ENCODE assay signal across 35 cellular contexts in genomic region chr17:78230252-78230962, GRCh38. TPM values are rescaled to one million over a fixed set of nuclear protein-coding genes. Genes with fewer than 3 reads are reported as not detected.
DNase-seq lines count a peak whose midpoint lies in the region; ATAC-seq, FAIRE-seq and TF ChIP-seq lines count a peak whose summit lies in the region.
"Had no signal": no experiment of that assay in that cellular context is flagged by ENCODE, and none has a peak within 500 bp of the region (broad histone marks: within the 10 kb centered on the region; RNA-seq: fewer than 3 reads in every experiment).

No MANE protein-coding gene starts in this region.

- no peaks in the 10 kb centered on the region for H3K36me3 Mint-ChIP-seq in IgD-negative memory B cell
- H3K36me3 Mint-ChIP-seq in neural crest cell (ENCODE audit: low read depth): no peaks in the 10 kb centered on the region
- H3K36me3 Mint-ChIP-seq in immature natural killer cell: no peaks in the 10 kb centered on the region
- H3K36me3 Mint-ChIP-seq: activated naive CD4-positive, alpha-beta T cell treated with anti-CD3 and anti-CD28 coated beads, Interleukin-2, amount 50 U/mL, for 24 hours had no signal

- H3K9me2 ChIP-seq in DOHH2 (replicated peaks; ENCODE audit: control insufficient read depth, low read length): no peaks in the 10 kb centered on the region

- H3K4me1 ChIP-seq in DOHH2 (ENCODE audit: control insufficient read depth, low read length) (peaks cover 50% of the 10 kb centered on the region), GM12878 (ENCODE audit: control insufficient read depth, insufficient read depth, low read length) (peaks cover 2% of the 10 kb centered on the region; the same call in 1 of the 2 replicates)
- H3K4me1 ChIP-seq: BE2C, breast epithelium, thyroid gland had no signal

- no peak for TF ChIP-seq RAD21 in GM12878 (IDR thresholded peaks at IDR 0.05; ENCODE audit: insufficient read depth, low read depth, low read length)

- H3K36me3 ChIP-seq in DOHH2 (ENCODE audit: control insufficient read depth, low read length) (no peaks in the 10 kb centered on the region; the same call in 1 of the 2 replicates), GM12878 (ENCODE audit: control insufficient read depth in 2 of 2, insufficient read depth in 2 of 2, low read length in 1 of 2) (no peaks in the 10 kb centered on the region), brain microvascular endothelial cell (replicated peaks) (no peaks in the 10 kb centered on the region)
- H3K36me3 ChIP-seq: BE2C, breast epithelium, right atrium auricular region, thyroid gland had no signal

- peak overlapping the region in 2 of 4 donors; percentile 48 to 61 for H3K4me3 Mint-ChIP-seq in IgD-negative memory B cell
- H3K4me3 Mint-ChIP-seq in neural crest cell: peak overlapping the region; percentile 6
- no peak overlapping the region for H3K4me3 Mint-ChIP-seq in immature natural killer cell
- H3K4me3 Mint-ChIP-seq: activated CD4-positive, alpha-beta T cell treated with anti-CD3 and anti-CD28 coated beads for 36 hours; activated naive CD4-positive, alpha-beta T cell treated with anti-CD3 and anti-CD28 coated beads, Interleukin-2, amount 50 U/mL, for 24 hours had no signal

- POLR2A ChIA-PET in GM12878 (lab: Charles Lee): interaction anchor here (0.5 to 1.1 kb wide), 2 partner anchors 30 to 124 kb away, joined by 3 to 4 read pairs; no protein-coding TSS in a partner anchor

- intact Hi-C loops in GM12878 (cut with micrococcal nuclease; ENCODE audit: unreplicated experiment): no loop called here

- in situ Hi-C loops in GM12878 (cut with MboI): no loop called here
- in situ Hi-C loops in brain microvascular endothelial cell (cut with HindIII; ENCODE audit: low pct_ligation_motif_present, low sequenced_read_pairs): no loop called here

- H3K9me3 ChIP-seq in DOHH2 (ENCODE audit: control insufficient read depth, insufficient read depth, low read length): no peaks in the 10 kb centered on the region
- no peaks in the 10 kb centered on the region for H3K9me3 ChIP-seq in GM12878 (replicated peaks; ENCODE audit: control insufficient read depth, insufficient read depth, low read length)
- H3K9me3 ChIP-seq: BE2C, breast epithelium, right atrium auricular region, thyroid gland had no signal

- BruUV-seq in GM12878 (replicated peaks; lab: Mats Ljungman, UMichigan): no TSS peak

- H2AFZ ChIP-seq in GM12878 (ENCODE audit: control insufficient read depth, low read depth, low read length): no peak overlapping the region

- H3K9ac ChIP-seq in GM12878 (ENCODE audit: control insufficient read depth, insufficient read depth, low read length): no peak overlapping the region

- no peaks in the 10 kb centered on the region for H3K79me2 ChIP-seq in DOHH2 (ENCODE audit: control insufficient read depth, low read length)
- H3K79me2 ChIP-seq in GM12878 (ENCODE audit: control insufficient read depth, insufficient read depth, low read length): no peaks in the 10 kb centered on the region

- no peak for FAIRE-seq in GM12878 (lab: Jason Lieb, UNC)
- FAIRE-seq: colon had no signal

- peaks cover 0 to 10% (median 0%) of the 10 kb centered on the region in 3 donors for H3K4me1 Mint-ChIP-seq in IgD-negative memory B cell
- no peaks in the 10 kb centered on the region for H3K4me1 Mint-ChIP-seq in neural crest cell
- H3K4me1 Mint-ChIP-seq in immature natural killer cell: peaks cover 0 to 3% of the 10 kb centered on the region in 2 donors

- peak; percentile 56 for ATAC-seq in GM12878
- ATAC-seq: activated CD4-positive, alpha-beta T cell treated with anti-CD3 and anti-CD28 coated beads for 36 hours; left lobe of liver; stimulated activated naive CD8-positive, alpha-beta T cell treated with anti-CD3 and anti-CD28 coated beads, Interleukin-15, Interleukin-2, amounts not matched to agents 100 U/mL and 50 U/mL, for 24 hours had no signal

- H3K27me3 ChIP-seq in DOHH2 (ENCODE audit: control insufficient read depth, low read length) (peaks cover 32% of the 10 kb centered on the region), GM12878 (replicated peaks in 1 of 2; ENCODE audit: control insufficient read depth in 2 of 2, insufficient read depth in 2 of 2, low read length in 1 of 2) (peaks cover 6 to 9% of the 10 kb centered on the region in 2 experiments; a peak in 3 of 4 replicates), brain microvascular endothelial cell (replicated peaks) (peaks cover 23% of the 10 kb centered on the region)
- H3K27me3 ChIP-seq: BE2C, thyroid gland had no signal

- DNase-seq in GM12878 (ENCODE audit: low read depth, low spot score) (no peak), neural crest cell (ENCODE audit: low read depth, low spot score) (no peak), brain microvascular endothelial cell (no peak), activated gamma-delta T cell (lab: John Stamatoyannopoulos, UW) (no peak), immature natural killer cell (no peak)
- no peak for DNase-seq in activated CD8-positive, alpha-beta memory T cell treated with anti-CD3 and anti-CD28 coated beads, Interleukin-2, amount 50 U/mL, for 48 hours
- DNase-seq: activated CD4-positive, alpha-beta T cell treated with anti-CD3 and anti-CD28 coated beads for 36 hours; activated T-cell treated with anti-CD3 and anti-CD28 coated beads for 4 hours; amniotic stem cell; BE2C; DMS 273 treated with DMSO at 0.1 percent for 48 hours; effector CD4-positive, alpha-beta T cell; Kasumi-1; MV-4-11; NCI-H1436; NCI-H2081; NCI-H226; NCI-H526 treated with DMSO at 0.1 percent for 48 hours; NK-92 treated with Interleukin-12 subunit alpha and Interleukin-12 subunit beta, amount 100 ng/mL, for 24 hours; SHP77; stimulated activated CD4-positive, alpha-beta T cell treated with anti-CD3 and anti-CD28 coated beads, Interleukin-1b, Interleukin-23, amount 100 ng/mL, for 48 hours; stimulated activated naive CD8-positive, alpha-beta T cell treated with anti-CD3 and anti-CD28 coated beads, Interleukin-15, Interleukin-2, amounts not matched to agents 100 U/mL and 50 U/mL, for 24 hours; thyroid gland had no signal

- SMC1A ChIA-PET in GM12878 (lab: Charles Lee; ENCODE audit: uncharacterized antibody, unreplicated experiment): no interaction called here

- TF ChIP-seq CTCF in DOHH2 (IDR thresholded peaks at IDR 0.05; ENCODE audit: low read depth, low read length, poor library complexity, severe bottlenecking) (no peak), GM12878 (IDR thresholded peaks at IDR 0.05 in 2 of 3, conservative IDR thresholded peaks at IDR 0.05 in 1 of 3; ENCODE audit: control insufficient read depth in 2 of 3, extremely low read depth in 1 of 3, insufficient read depth in 1 of 3, low read depth in 3 of 3, low read length in 3 of 3) (no peak), neural crest cell (conservative IDR thresholded peaks at IDR 0.05) (no peak), brain microvascular endothelial cell (IDR thresholded peaks at IDR 0.05; ENCODE audit: low read depth, low read length, missing control alignments) (no peak)

- RAD21 ChIA-PET in GM12878 (lab: Charles Lee; ENCODE audit: unreplicated experiment): no interaction called here

- H4K20me1 ChIP-seq in DOHH2 (ENCODE audit: control insufficient read depth, insufficient read depth, low read depth, low read length) (no peaks in the 10 kb centered on the region), GM12878 (ENCODE audit: control insufficient read depth, insufficient read depth) (no peaks in the 10 kb centered on the region)

- H3K9me3 Mint-ChIP-seq in IgD-negative memory B cell (no peaks in the 10 kb centered on the region), neural crest cell (no peaks in the 10 kb centered on the region), immature natural killer cell (no peaks in the 10 kb centered on the region)
- H3K9me3 Mint-ChIP-seq: activated naive CD4-positive, alpha-beta T cell treated with anti-CD3 and anti-CD28 coated beads, Interleukin-2, amount 50 U/mL, for 24 hours; activated T-helper 2 cell treated with anti-CD3 and anti-CD28 coated beads, Interferon-gamma antibody, Interleukin-2, Interleukin-4, amounts not matched to agents 10 μg/mL and 5 μg/mL and 100 μg/mL, durations not matched to agents 14 hours and 24 hours and 36 hours had no signal

- no peak overlapping the region for H3K27ac ChIP-seq in DOHH2 (ENCODE audit: low read depth, low read length)
- H3K27ac ChIP-seq in GM12878 (ENCODE audit: control insufficient read depth, insufficient read depth): no peak overlapping the region
- H3K27ac ChIP-seq in brain microvascular endothelial cell: no peak overlapping the region
- H3K27ac ChIP-seq: breast epithelium, epithelial cell of prostate, right atrium auricular region, thyroid gland had no signal

- CTCF ChIA-PET in GM12878 (lab: Yijun Ruan, JAX): interaction anchor here (0.6 kb wide), 1 partner anchor 38 kb away, joined by 4 read pairs; no protein-coding TSS in a partner anchor

- TF ChIP-seq POLR2A in GM12878 (IDR thresholded peaks at IDR 0.05; ENCODE audit: low read depth, low read length): no peak

- H3F3A ChIP-seq in DOHH2 (ENCODE audit: control insufficient read depth, insufficient read depth): peaks cover 18% of the 10 kb centered on the region

- H3K4me3 ChIP-seq in DOHH2 (ENCODE audit: low read length): no peak overlapping the region
- H3K4me3 ChIP-seq in GM12878: no peak overlapping the region
- no peak overlapping the region for H3K4me3 ChIP-seq in brain microvascular endothelial cell (ENCODE audit: low read depth, low read length)
- H3K4me3 ChIP-seq: right atrium auricular region, thyroid gland had no signal

- no peak for TF ChIP-seq EP300 in GM12878 (IDR thresholded peaks at IDR 0.05; ENCODE audit: borderline replicate concordance in 1 of 2, control insufficient read depth in 1 of 2, low read depth in 2 of 2, low read length in 2 of 2)

- 16% methylated on average over 13 of the region's 13 CpGs for WGBS in GM12878 (ENCODE audit: insufficient coverage, insufficient replicate concordance, low lambda C conversion rate, missing lambda C conversion rate)

- H3K27me3 Mint-ChIP-seq in IgD-negative memory B cell (peaks cover 39% of the 10 kb centered on the region), neural crest cell (ENCODE audit: low read depth) (peaks cover 45% of the 10 kb centered on the region), immature natural killer cell (ENCODE audit: low read depth in 3 of 3) (peaks cover 3 to 11% (median 10%) of the 10 kb centered on the region in 3 donors)

- H3K4me2 ChIP-seq in DOHH2 (ENCODE audit: low read length): peak overlapping the region; percentile 53; the same call in 1 of the 2 replicates
- H3K4me2 ChIP-seq in GM12878 (ENCODE audit: control insufficient read depth, insufficient read depth): no peak overlapping the region

- H3K27ac Mint-ChIP-seq in IgD-negative memory B cell: peak overlapping the region in 2 of 3 donors; percentile 21 to 81
- H3K27ac Mint-ChIP-seq in neural crest cell (ENCODE audit: unreplicated experiment): no peak overlapping the region
- H3K27ac Mint-ChIP-seq in immature natural killer cell: no peak overlapping the region
- H3K27ac Mint-ChIP-seq: activated CD4-positive, alpha-beta T cell treated with anti-CD3 and anti-CD28 coated beads for 36 hours; activated naive CD4-positive, alpha-beta T cell treated with anti-CD3 and anti-CD28 coated beads, Interleukin-2, amount 50 U/mL, for 24 hours; activated T-helper 2 cell treated with anti-CD3 and anti-CD28 coated beads, Interferon-gamma antibody, Interleukin-2, Interleukin-4, amounts not matched to agents 10 μg/mL and 5 μg/mL and 100 μg/mL, durations not matched to agents 14 hours and 24 hours and 36 hours had no signal

RNA-seq across cellular contexts. Expression of gene TMEM235, which starts 1.0 kb away (rescaled TPM):
- polyA plus RNA-seq in IgD-negative memory B cell: not detected
- total RNA-seq in GM12878 (2013; cell fraction: nucleolus; rRNA removed): not detected in 2 replicates
- not detected in 2 replicates for total RNA-seq in GM12878 (2014; rRNA removed)
- not detected in 2 replicates for total RNA-seq in GM12878 (2014; rRNA removed; fragmentation: Illumina TruSeq; extraction: Trizol)
- not detected in 2 replicates for total RNA-seq in GM12878 (2021)
- not detected for polyA plus RNA-seq in GM12878 (2011; ENCODE audit: low read depth)
- not detected in 2 replicates for polyA plus RNA-seq in GM12878 (2011; rRNA removed)
- not detected in 2 replicates for polyA plus RNA-seq in GM12878 (2011; cell fraction: cytosol; rRNA removed)
- not detected in 2 replicates for polyA plus RNA-seq in GM12878 (2011; cell fraction: nucleus; rRNA removed)
- not detected in 2 replicates for polyA plus RNA-seq in GM12878 (2012)
- not detected in 2 replicates for polyA plus RNA-seq in GM12878 (2014; fragmentation: Illumina TruSeq; extraction: Trizol)
- polyA plus RNA-seq in GM12878 (2014; fragmentation: Nextera tagmentation; extraction: Ambion mirVana): not detected
- polyA plus RNA-seq in GM12878 (2014; rRNA removed): not detected in 2 replicates
- not detected for polyA plus RNA-seq in GM12878 (2016; fragmentation: Nextera tagmentation; extraction: Ambion mirVana)
- polyA minus RNA-seq in GM12878 (2011; rRNA and poly(A)+ RNA removed): not detected in 2 replicates
- polyA minus RNA-seq in GM12878 (2011; cell fraction: cytosol; rRNA and poly(A)+ RNA removed): not detected in 2 replicates
- not detected in 2 replicates for polyA minus RNA-seq in GM12878 (2011; cell fraction: nucleus; rRNA and poly(A)+ RNA removed)
- not detected in 2 replicates for total RNA-seq in neural crest cell
- not detected for polyA plus RNA-seq in immature natural killer cell
- total RNA-seq: activated CD4-positive, alpha-beta T cell treated with anti-CD3 and anti-CD28 coated beads for 36 hours; activated T-helper 2 cell treated with anti-CD3 and anti-CD28 coated beads, Interferon-gamma antibody, Interleukin-2, Interleukin-4, amounts not matched to agents 10 μg/mL and 5 μg/mL and 100 μg/mL, durations not matched to agents 14 hours and 24 hours and 36 hours; breast epithelium; glomerular endothelial cell; left lobe of liver; right atrium auricular region; T-helper 2 cell treated with Interferon-gamma antibody and Interleukin-4, amounts not matched to agents 100 ng/mL and 5 ng/mL, for 36 hours; thyroid gland had no signal
- polyA plus RNA-seq: neural cell had no signal

RNA-seq across cellular contexts. Expression of gene BIRC5, which starts 16.4 kb away (rescaled TPM):
- polyA plus RNA-seq in IgD-negative memory B cell: 0.25 TPM
- 25.6 and 33.4 TPM in 2 replicates for total RNA-seq in GM12878 (2013; cell fraction: nucleolus; rRNA removed)
- 104 and 105 TPM in 2 replicates for total RNA-seq in GM12878 (2014; rRNA removed)
- total RNA-seq in GM12878 (2014; rRNA removed; fragmentation: Illumina TruSeq; extraction: Trizol): 64.3 and 74.8 TPM in 2 replicates
- total RNA-seq in GM12878 (2021): 73.8 and 76.9 TPM in 2 replicates
- 23.5 TPM for polyA plus RNA-seq in GM12878 (2011; ENCODE audit: low read depth)
- 41.0 and 49.0 TPM in 2 replicates for polyA plus RNA-seq in GM12878 (2011; rRNA removed)
- 49.0 and 62.8 TPM in 2 replicates for polyA plus RNA-seq in GM12878 (2011; cell fraction: cytosol; rRNA removed)
- polyA plus RNA-seq in GM12878 (2011; cell fraction: nucleus; rRNA removed): 34.8 and 41.5 TPM in 2 replicates
- 38.2 and 42.6 TPM in 2 replicates for polyA plus RNA-seq in GM12878 (2012)
- polyA plus RNA-seq in GM12878 (2014; fragmentation: Illumina TruSeq; extraction: Trizol): 31.4 and 51.7 TPM in 2 replicates
- polyA plus RNA-seq in GM12878 (2014; fragmentation: Nextera tagmentation; extraction: Ambion mirVana): 10 to 100 TPM; 89.2 to 92.4 TPM
- 115 and 119 TPM in 2 replicates for polyA plus RNA-seq in GM12878 (2014; rRNA removed)
- 100 to 1,000 TPM; 163 to 175 TPM for polyA plus RNA-seq in GM12878 (2016; fragmentation: Nextera tagmentation; extraction: Ambion mirVana)
- 43.5 and 58.7 TPM in 2 replicates for polyA minus RNA-seq in GM12878 (2011; rRNA and poly(A)+ RNA removed)
- polyA minus RNA-seq in GM12878 (2011; cell fraction: cytosol; rRNA and poly(A)+ RNA removed): 15.9 and 16.1 TPM in 2 replicates
- 15.5 and 29.3 TPM in 2 replicates for polyA minus RNA-seq in GM12878 (2011; cell fraction: nucleus; rRNA and poly(A)+ RNA removed)
- 123 and 134 TPM in 2 replicates for total RNA-seq in neural crest cell
- polyA plus RNA-seq in immature natural killer cell: 1 to 10 TPM; 3.6 to 5.5 (median 4.5) TPM

RNA-seq across cellular contexts. Expression of gene AFMID, which starts 43.2 kb away (rescaled TPM):
- 21.3 TPM for polyA plus RNA-seq in IgD-negative memory B cell
- 58.4 and 68.9 TPM in 2 replicates for total RNA-seq in GM12878 (2013; cell fraction: nucleolus; rRNA removed)
- total RNA-seq in GM12878 (2014; rRNA removed): 60.7 and 79.9 TPM in 2 replicates
- total RNA-seq in GM12878 (2014; rRNA removed; fragmentation: Illumina TruSeq; extraction: Trizol): 51.9 and 54.3 TPM in 2 replicates
- total RNA-seq in GM12878 (2021): 45.8 and 47.0 TPM in 2 replicates
- polyA plus RNA-seq in GM12878 (2011; ENCODE audit: low read depth): 95.9 TPM
- 46.3 and 58.9 TPM in 2 replicates for polyA plus RNA-seq in GM12878 (2011; rRNA removed)
- 72.4 and 108 TPM in 2 replicates for polyA plus RNA-seq in GM12878 (2011; cell fraction: cytosol; rRNA removed)
- 100 and 117 TPM in 2 replicates for polyA plus RNA-seq in GM12878 (2011; cell fraction: nucleus; rRNA removed)
- polyA plus RNA-seq in GM12878 (2012): 54.5 and 55.0 TPM in 2 replicates
- polyA plus RNA-seq in GM12878 (2014; fragmentation: Illumina TruSeq; extraction: Trizol): 70.8 and 77.9 TPM in 2 replicates
- 10 to 100 TPM; 50.3 to 98.8 TPM for polyA plus RNA-seq in GM12878 (2014; fragmentation: Nextera tagmentation; extraction: Ambion mirVana)
- 51.2 and 68.7 TPM in 2 replicates for polyA plus RNA-seq in GM12878 (2014; rRNA removed)
- 10 to 100 TPM; 36.1 to 41.3 TPM for polyA plus RNA-seq in GM12878 (2016; fragmentation: Nextera tagmentation; extraction: Ambion mirVana)
- polyA minus RNA-seq in GM12878 (2011; rRNA and poly(A)+ RNA removed): 66.9 and 116 TPM in 2 replicates
- 25.5 and 26.8 TPM in 2 replicates for polyA minus RNA-seq in GM12878 (2011; cell fraction: cytosol; rRNA and poly(A)+ RNA removed)
- 18.5 and 31.9 TPM in 2 replicates for polyA minus RNA-seq in GM12878 (2011; cell fraction: nucleus; rRNA and poly(A)+ RNA removed)
- total RNA-seq in neural crest cell: 38.1 and 41.9 TPM in 2 replicates
- 1 to 10 TPM; 1.0 to 3.2 (median 1.2) TPM for polyA plus RNA-seq in immature natural killer cell

RNA-seq across cellular contexts. Expression of gene TK1, which starts 43.6 kb away (rescaled TPM):
- polyA plus RNA-seq in IgD-negative memory B cell (7.0 TPM), GM12878 (2011; rRNA removed) (32.6 and 62.7 TPM in 2 replicates), GM12878 (2014; fragmentation: Illumina TruSeq; extraction: Trizol) (27.4 and 55.2 TPM in 2 replicates), GM12878 (2014; fragmentation: Nextera tagmentation; extraction: Ambion mirVana) (10 to 100 TPM in 1 of 2 experiments, 1 to 10 TPM in 1; 4.6 to 13.0 TPM), GM12878 (2014; rRNA removed) (127 and 128 TPM in 2 replicates), GM12878 (2016; fragmentation: Nextera tagmentation; extraction: Ambion mirVana) (100 to 1,000 TPM; 168 to 175 TPM), immature natural killer cell (10 to 100 TPM; 11.3 to 19.7 (median 13.1) TPM)
- total RNA-seq in GM12878 (2013; cell fraction: nucleolus; rRNA removed): 11.3 and 13.8 TPM in 2 replicates
- total RNA-seq in GM12878 (2014; rRNA removed) (93.2 and 102 TPM in 2 replicates), GM12878 (2014; rRNA removed; fragmentation: Illumina TruSeq; extraction: Trizol) (49.9 and 53.4 TPM in 2 replicates), GM12878 (2021) (89.7 and 96.3 TPM in 2 replicates), neural crest cell (48.7 and 53.9 TPM in 2 replicates)
- polyA plus RNA-seq in GM12878 (2011; ENCODE audit: low read depth): 34.9 TPM
- 161 and 278 TPM in 2 replicates for polyA plus RNA-seq in GM12878 (2011; cell fraction: cytosol; rRNA removed)
- polyA plus RNA-seq in GM12878 (2011; cell fraction: nucleus; rRNA removed): 136 and 156 TPM in 2 replicates
- 62.9 and 70.7 TPM in 2 replicates for polyA plus RNA-seq in GM12878 (2012)
- polyA minus RNA-seq in GM12878 (2011; rRNA and poly(A)+ RNA removed): 92.8 and 202 TPM in 2 replicates
- 47.4 and 52.8 TPM in 2 replicates for polyA minus RNA-seq in GM12878 (2011; cell fraction: cytosol; rRNA and poly(A)+ RNA removed)
- polyA minus RNA-seq in GM12878 (2011; cell fraction: nucleus; rRNA and poly(A)+ RNA removed): 23.5 and 34.4 TPM in 2 replicates

Comparison
In these comparisons a context has a peak if more than half of its experiments do, and no peak if none do; other contexts are left out.
1. H3K27ac Mint-ChIP-seq: peak in IgD-negative memory B cell (2 of 3); none in neural crest cell (single experiment) and immature natural killer cell (0 of 6).